ENCODE assay signal across 3 cellular contexts in the genomic region with DNA sequence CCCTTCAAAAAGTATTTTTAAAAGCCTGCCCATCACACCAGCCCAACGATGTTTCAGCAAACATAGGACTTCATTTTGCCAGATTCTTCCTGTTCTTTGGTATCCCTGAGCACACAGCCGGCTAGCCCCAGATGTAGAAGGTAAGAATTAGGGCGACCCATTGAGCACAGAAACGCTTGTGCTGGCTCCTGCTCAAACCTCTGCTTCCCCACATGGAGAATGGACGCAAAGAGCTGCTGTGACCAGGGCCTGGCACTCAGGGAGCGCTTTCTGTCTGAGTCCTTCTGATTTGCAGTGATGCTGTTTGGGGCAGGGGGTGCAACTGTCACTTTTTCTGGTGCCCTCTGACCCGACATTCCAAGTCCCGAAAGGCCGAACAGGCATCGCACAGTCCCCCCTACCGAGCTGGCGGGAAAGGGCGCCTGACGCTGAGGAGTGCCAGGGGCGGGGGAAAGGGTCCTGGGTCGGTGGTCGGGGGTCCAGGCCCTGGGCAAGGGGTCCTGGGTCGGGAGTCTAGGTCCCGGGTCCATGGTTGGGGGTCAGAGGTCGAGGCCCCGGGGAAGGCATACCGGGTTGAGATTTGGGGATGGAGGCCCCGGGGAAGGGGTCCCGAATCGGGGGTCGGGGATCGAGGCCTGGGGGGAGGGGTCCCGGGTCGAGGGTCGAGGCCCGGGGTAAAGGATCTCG.
TF ChIP-seq lines count a peak whose summit lies in the region.

No MANE protein-coding gene starts in this region.

TF ChIP-seq in SK-N-SH, 30 proteins besides CTCF, POLR2A, EP300 and RAD21:
- TF ChIP-seq FOXJ3 (CRISPR knock-in tag; IDR thresholded peaks at IDR 0.05) (no peak), JUND (IDR thresholded peaks at IDR 0.05) (no peak), NFIC (IDR thresholded peaks at IDR 0.05; ENCODE audit: borderline replicate concordance) (no peak), MXI1 (IDR thresholded peaks at IDR 0.05; ENCODE audit: low read depth, low read length) (no peak), TCF12 (IDR thresholded peaks at IDR 0.05) (no peak), GABPA (IDR thresholded peaks at IDR 0.05; ENCODE audit: low read depth) (no peak), TAF1 (IDR thresholded peaks at IDR 0.05; ENCODE audit: borderline replicate concordance, low read depth, low read length) (no peak), SMC3 (IDR thresholded peaks at IDR 0.05; ENCODE audit: low read depth, low read length) (no peak), ELF1 (IDR thresholded peaks at IDR 0.05) (no peak), YY1 (IDR thresholded peaks at IDR 0.05; ENCODE audit: low read depth) (no peak)
- TF ChIP-seq, protein P1, sequence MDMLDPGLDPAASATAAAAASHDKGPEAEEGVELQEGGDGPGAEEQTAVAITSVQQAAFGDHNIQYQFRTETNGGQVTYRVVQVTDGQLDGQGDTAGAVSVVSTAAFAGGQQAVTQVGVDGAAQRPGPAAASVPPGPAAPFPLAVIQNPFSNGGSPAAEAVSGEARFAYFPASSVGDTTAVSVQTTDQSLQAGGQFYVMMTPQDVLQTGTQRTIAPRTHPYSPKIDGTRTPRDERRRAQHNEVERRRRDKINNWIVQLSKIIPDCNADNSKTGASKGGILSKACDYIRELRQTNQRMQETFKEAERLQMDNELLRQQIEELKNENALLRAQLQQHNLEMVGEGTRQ (IDR thresholded peaks at IDR 0.05; ENCODE audit: borderline replicate concordance, low read depth, low read length): no peak
- TF ChIP-seq, protein P2, sequence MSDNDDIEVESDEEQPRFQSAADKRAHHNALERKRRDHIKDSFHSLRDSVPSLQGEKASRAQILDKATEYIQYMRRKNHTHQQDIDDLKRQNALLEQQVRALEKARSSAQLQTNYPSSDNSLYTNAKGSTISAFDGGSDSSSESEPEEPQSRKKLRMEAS (IDR thresholded peaks at IDR 0.05; ENCODE audit: low read depth): no peak

TF ChIP-seq in SK-N-SH treated with all-trans-retinoic acid at 6 μM for 48 hours, 23 proteins besides CTCF, POLR2A, EP300 and RAD21:
- TF ChIP-seq, protein P3, sequence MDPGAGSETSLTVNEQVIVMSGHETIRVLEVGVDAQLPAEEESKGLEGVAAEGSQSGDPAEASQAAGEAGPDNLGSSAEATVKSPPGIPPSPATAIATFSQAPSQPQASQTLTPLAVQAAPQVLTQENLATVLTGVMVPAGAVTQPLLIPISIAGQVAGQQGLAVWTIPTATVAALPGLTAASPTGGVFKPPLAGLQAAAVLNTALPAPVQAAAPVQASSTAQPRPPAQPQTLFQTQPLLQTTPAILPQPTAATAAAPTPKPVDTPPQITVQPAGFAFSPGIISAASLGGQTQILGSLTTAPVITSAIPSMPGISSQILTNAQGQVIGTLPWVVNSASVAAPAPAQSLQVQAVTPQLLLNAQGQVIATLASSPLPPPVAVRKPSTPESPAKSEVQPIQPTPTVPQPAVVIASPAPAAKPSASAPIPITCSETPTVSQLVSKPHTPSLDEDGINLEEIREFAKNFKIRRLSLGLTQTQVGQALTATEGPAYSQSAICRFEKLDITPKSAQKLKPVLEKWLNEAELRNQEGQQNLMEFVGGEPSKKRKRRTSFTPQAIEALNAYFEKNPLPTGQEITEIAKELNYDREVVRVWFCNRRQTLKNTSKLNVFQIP (CRISPR knock-in tag; IDR thresholded peaks at IDR 0.05; ENCODE audit: borderline replicate concordance, low read depth): no peak
- no peak for TF ChIP-seq ZFP3 (CRISPR knock-in tag; IDR thresholded peaks at IDR 0.05)
- TF ChIP-seq GLIS3 (CRISPR knock-in tag; IDR thresholded peaks at IDR 0.05): no peak
- TF ChIP-seq, protein P4, sequence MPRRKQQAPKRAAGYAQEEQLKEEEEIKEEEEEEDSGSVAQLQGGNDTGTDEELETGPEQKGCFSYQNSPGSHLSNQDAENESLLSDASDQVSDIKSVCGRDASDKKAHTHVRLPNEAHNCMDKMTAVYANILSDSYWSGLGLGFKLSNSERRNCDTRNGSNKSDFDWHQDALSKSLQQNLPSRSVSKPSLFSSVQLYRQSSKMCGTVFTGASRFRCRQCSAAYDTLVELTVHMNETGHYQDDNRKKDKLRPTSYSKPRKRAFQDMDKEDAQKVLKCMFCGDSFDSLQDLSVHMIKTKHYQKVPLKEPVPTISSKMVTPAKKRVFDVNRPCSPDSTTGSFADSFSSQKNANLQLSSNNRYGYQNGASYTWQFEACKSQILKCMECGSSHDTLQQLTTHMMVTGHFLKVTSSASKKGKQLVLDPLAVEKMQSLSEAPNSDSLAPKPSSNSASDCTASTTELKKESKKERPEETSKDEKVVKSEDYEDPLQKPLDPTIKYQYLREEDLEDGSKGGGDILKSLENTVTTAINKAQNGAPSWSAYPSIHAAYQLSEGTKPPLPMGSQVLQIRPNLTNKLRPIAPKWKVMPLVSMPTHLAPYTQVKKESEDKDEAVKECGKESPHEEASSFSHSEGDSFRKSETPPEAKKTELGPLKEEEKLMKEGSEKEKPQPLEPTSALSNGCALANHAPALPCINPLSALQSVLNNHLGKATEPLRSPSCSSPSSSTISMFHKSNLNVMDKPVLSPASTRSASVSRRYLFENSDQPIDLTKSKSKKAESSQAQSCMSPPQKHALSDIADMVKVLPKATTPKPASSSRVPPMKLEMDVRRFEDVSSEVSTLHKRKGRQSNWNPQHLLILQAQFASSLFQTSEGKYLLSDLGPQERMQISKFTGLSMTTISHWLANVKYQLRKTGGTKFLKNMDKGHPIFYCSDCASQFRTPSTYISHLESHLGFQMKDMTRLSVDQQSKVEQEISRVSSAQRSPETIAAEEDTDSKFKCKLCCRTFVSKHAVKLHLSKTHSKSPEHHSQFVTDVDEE (CRISPR knock-in tag; IDR thresholded peaks at IDR 0.05): no peak
- TF ChIP-seq, protein P5, sequence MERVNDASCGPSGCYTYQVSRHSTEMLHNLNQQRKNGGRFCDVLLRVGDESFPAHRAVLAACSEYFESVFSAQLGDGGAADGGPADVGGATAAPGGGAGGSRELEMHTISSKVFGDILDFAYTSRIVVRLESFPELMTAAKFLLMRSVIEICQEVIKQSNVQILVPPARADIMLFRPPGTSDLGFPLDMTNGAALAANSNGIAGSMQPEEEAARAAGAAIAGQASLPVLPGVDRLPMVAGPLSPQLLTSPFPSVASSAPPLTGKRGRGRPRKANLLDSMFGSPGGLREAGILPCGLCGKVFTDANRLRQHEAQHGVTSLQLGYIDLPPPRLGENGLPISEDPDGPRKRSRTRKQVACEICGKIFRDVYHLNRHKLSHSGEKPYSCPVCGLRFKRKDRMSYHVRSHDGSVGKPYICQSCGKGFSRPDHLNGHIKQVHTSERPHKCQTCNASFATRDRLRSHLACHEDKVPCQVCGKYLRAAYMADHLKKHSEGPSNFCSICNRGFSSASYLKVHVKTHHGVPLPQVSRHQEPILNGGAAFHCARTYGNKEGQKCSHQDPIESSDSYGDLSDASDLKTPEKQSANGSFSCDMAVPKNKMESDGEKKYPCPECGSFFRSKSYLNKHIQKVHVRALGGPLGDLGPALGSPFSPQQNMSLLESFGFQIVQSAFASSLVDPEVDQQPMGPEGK (CRISPR knock-in tag; IDR thresholded peaks at IDR 0.05; ENCODE audit: borderline replicate concordance): no peak
- no peak for TF ChIP-seq ZNF8 (CRISPR knock-in tag; IDR thresholded peaks at IDR 0.05)
- TF ChIP-seq CSDC2 (CRISPR knock-in tag; IDR thresholded peaks at IDR 0.05): no peak
- TF ChIP-seq ZNF565 (CRISPR knock-in tag; conservative IDR thresholded peaks at IDR 0.05; ENCODE audit: low read depth): no peak
- no peak for TF ChIP-seq OSR1 (CRISPR knock-in tag; IDR thresholded peaks at IDR 0.05)
- no peak for TF ChIP-seq BACH2 (CRISPR knock-in tag; IDR thresholded peaks at IDR 0.05; ENCODE audit: borderline replicate concordance)
- no peak for TF ChIP-seq ARNTL (CRISPR knock-in tag; IDR thresholded peaks at IDR 0.05; ENCODE audit: borderline replicate concordance, low read depth)
- no peak for TF ChIP-seq TCF4 (CRISPR knock-in tag; IDR thresholded peaks at IDR 0.05; ENCODE audit: borderline replicate concordance)
- no peak for TF ChIP-seq ISL1 (CRISPR knock-in tag; IDR thresholded peaks at IDR 0.05)
- TF ChIP-seq, protein P6, sequence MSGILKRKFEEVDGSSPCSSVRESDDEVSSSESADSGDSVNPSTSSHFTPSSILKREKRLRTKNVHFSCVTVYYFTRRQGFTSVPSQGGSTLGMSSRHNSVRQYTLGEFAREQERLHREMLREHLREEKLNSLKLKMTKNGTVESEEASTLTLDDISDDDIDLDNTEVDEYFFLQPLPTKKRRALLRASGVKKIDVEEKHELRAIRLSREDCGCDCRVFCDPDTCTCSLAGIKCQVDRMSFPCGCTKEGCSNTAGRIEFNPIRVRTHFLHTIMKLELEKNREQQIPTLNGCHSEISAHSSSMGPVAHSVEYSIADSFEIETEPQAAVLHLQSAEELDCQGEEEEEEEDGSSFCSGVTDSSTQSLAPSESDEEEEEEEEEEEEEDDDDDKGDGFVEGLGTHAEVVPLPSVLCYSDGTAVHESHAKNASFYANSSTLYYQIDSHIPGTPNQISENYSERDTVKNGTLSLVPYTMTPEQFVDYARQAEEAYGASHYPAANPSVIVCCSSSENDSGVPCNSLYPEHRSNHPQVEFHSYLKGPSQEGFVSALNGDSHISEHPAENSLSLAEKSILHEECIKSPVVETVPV (CRISPR knock-in tag; IDR thresholded peaks at IDR 0.05): no peak

TF ChIP-seq in HepG2, 621 proteins besides CTCF, POLR2A, EP300 and RAD21 (continues in another document):
- TF ChIP-seq SNAI1 (CRISPR knock-in tag; IDR thresholded peaks at IDR 0.05; ENCODE audit: borderline replicate concordance) (0 out of 2 replicates have a peak, but pooled peaks have one; percentile 10), PRPF4 (IDR thresholded peaks at IDR 0.05; ENCODE audit: low read depth, low read length, poor library complexity, severe bottlenecking) (no peak), ZNF678 (CRISPR knock-in tag; IDR thresholded peaks at IDR 0.05) (no peak), RCOR2 (CRISPR knock-in tag; IDR thresholded peaks at IDR 0.05) (no peak), BORCS8-MEF2B (CRISPR knock-in tag; IDR thresholded peaks at IDR 0.05) (0 out of 2 replicates have a peak, but pooled peaks have one; percentile 26), NR2F2 (IDR thresholded peaks at IDR 0.05; ENCODE audit: borderline replicate concordance, low read depth) (no peak), NRL (CRISPR knock-in tag; IDR thresholded peaks at IDR 0.05; ENCODE audit: borderline replicate concordance) (0 out of 2 replicates have a peak, but pooled peaks have one; percentile 19), ZNF790 (CRISPR knock-in tag; IDR thresholded peaks at IDR 0.05; ENCODE audit: borderline replicate concordance) (no peak), ZMYM3 (CRISPR knock-in tag; IDR thresholded peaks at IDR 0.05) (peak; percentile 42; the same call in 1 of the 2 replicates), MTA1 (CRISPR knock-in tag; IDR thresholded peaks at IDR 0.05; ENCODE audit: borderline replicate concordance) (no peak), POLR2AphosphoS5 (IDR thresholded peaks at IDR 0.05; ENCODE audit: low read depth, low read length) (no peak), ZNF256 (CRISPR knock-in tag; conservative IDR thresholded peaks at IDR 0.05) (no peak), ZNF850 (CRISPR knock-in tag; conservative IDR thresholded peaks at IDR 0.05) (no peak), ZNF605 (CRISPR knock-in tag; IDR thresholded peaks at IDR 0.05) (0 out of 2 replicates have a peak, but pooled peaks have one; percentile 3), SRSF9 (IDR thresholded peaks at IDR 0.05; ENCODE audit: borderline replicate concordance, insufficient read depth, low read depth, low read length, poor library complexity, severe bottlenecking) (no peak), ZSCAN30 (CRISPR knock-in tag; IDR thresholded peaks at IDR 0.05) (no peak), TEAD3 (CRISPR knock-in tag; optimal IDR thresholded peaks at IDR 0.05; ENCODE audit: borderline replicate concordance) (peak; percentile 67), SNAPC2 (CRISPR knock-in tag; IDR thresholded peaks at IDR 0.05) (no peak), KDM6A (CRISPR knock-in tag; IDR thresholded peaks at IDR 0.05; ENCODE audit: low read depth) (no peak)
- TF ChIP-seq, protein P7, sequence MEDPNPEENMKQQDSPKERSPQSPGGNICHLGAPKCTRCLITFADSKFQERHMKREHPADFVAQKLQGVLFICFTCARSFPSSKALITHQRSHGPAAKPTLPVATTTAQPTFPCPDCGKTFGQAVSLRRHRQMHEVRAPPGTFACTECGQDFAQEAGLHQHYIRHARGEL (CRISPR knock-in tag; IDR thresholded peaks at IDR 0.05): 0 out of 2 replicates have a peak, but pooled peaks have one; percentile 56
- TF ChIP-seq, protein P8, sequence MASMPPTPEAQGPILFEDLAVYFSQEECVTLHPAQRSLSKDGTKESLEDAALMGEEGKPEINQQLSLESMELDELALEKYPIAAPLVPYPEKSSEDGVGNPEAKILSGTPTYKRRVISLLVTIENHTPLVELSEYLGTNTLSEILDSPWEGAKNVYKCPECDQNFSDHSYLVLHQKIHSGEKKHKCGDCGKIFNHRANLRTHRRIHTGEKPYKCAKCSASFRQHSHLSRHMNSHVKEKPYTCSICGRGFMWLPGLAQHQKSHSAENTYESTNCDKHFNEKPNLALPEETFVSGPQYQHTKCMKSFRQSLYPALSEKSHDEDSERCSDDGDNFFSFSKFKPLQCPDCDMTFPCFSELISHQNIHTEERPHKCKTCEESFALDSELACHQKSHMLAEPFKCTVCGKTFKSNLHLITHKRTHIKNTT (CRISPR knock-in tag; IDR thresholded peaks at IDR 0.05): no peak
- TF ChIP-seq, protein P9, sequence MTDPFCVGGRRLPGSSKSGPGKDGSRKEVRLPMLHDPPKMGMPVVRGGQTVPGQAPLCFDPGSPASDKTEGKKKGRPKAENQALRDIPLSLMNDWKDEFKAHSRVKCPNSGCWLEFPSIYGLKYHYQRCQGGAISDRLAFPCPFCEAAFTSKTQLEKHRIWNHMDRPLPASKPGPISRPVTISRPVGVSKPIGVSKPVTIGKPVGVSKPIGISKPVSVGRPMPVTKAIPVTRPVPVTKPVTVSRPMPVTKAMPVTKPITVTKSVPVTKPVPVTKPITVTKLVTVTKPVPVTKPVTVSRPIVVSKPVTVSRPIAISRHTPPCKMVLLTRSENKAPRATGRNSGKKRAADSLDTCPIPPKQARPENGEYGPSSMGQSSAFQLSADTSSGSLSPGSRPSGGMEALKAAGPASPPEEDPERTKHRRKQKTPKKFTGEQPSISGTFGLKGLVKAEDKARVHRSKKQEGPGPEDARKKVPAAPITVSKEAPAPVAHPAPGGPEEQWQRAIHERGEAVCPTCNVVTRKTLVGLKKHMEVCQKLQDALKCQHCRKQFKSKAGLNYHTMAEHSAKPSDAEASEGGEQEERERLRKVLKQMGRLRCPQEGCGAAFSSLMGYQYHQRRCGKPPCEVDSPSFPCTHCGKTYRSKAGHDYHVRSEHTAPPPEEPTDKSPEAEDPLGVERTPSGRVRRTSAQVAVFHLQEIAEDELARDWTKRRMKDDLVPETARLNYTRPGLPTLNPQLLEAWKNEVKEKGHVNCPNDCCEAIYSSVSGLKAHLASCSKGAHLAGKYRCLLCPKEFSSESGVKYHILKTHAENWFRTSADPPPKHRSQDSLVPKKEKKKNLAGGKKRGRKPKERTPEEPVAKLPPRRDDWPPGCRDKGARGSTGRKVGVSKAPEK (CRISPR knock-in tag; IDR thresholded peaks at IDR 0.05; ENCODE audit: borderline replicate concordance): no peak
- TF ChIP-seq, protein P10, sequence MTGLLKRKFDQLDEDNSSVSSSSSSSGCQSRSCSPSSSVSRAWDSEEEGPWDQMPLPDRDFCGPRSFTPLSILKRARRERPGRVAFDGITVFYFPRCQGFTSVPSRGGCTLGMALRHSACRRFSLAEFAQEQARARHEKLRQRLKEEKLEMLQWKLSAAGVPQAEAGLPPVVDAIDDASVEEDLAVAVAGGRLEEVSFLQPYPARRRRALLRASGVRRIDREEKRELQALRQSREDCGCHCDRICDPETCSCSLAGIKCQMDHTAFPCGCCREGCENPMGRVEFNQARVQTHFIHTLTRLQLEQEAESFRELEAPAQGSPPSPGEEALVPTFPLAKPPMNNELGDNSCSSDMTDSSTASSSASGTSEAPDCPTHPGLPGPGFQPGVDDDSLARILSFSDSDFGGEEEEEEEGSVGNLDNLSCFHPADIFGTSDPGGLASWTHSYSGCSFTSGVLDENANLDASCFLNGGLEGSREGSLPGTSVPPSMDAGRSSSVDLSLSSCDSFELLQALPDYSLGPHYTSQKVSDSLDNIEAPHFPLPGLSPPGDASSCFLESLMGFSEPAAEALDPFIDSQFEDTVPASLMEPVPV (CRISPR knock-in tag; IDR thresholded peaks at IDR 0.05): no peak
